ENCODE assay signal across 14 cellular contexts in genomic region chr4:110268352-110268751, GRCh38.
DNase-seq lines count a peak whose midpoint lies in the region; ATAC-seq, FAIRE-seq and TF ChIP-seq lines count a peak whose summit lies in the region.
"Had no signal": no experiment of that assay in that cellular context is flagged by ENCODE, and none has a peak within 500 bp of the region (broad histone marks: within the 10 kb centered on the region; RNA-seq: fewer than 3 reads in every experiment).

No MANE protein-coding gene starts in this region.

- H3K4me3 Mint-ChIP-seq in activated CD8-positive, alpha-beta T cell treated with anti-CD3 and anti-CD28 coated beads, Interleukin-2, amount 10 ng/mL, durations not matched to agents 7 days and 5 days, result no peak overlapping the region
- H3K4me3 Mint-ChIP-seq: CD4-positive, CD25-positive, alpha-beta regulatory T cell; dendritic cell treated with granulocyte-macrophage colony-stimulating factor and Interleukin-4, amounts not matched to agents 40 ng/mL and 50 ng/mL, for 4 days had no signal

- no peaks in the 10 kb centered on the region for H3K36me3 Mint-ChIP-seq in activated CD8-positive, alpha-beta T cell treated with anti-CD3 and anti-CD28 coated beads, Interleukin-2, amount 10 ng/mL, durations not matched to agents 7 days and 5 days (ENCODE audit: low read depth)
- H3K36me3 Mint-ChIP-seq: CD4-positive, CD25-positive, alpha-beta regulatory T cell had no signal

- FAIRE-seq in D721Med (lab: Jason Lieb, UNC), result no peak
- FAIRE-seq: small intestine had no signal

- DNase-seq in GM20000 (ENCODE audit: low spot score) (peak; percentile 19), D721Med (ENCODE audit: insufficient read length, low spot score) (no peak), NCI-H1105 (lab: John Stamatoyannopoulos, UW) (no peak)
- DNase-seq in activated CD8-positive, alpha-beta T cell treated with anti-CD3 and anti-CD28 coated beads, Interleukin-2, amount 10 ng/mL, durations not matched to agents 7 days and 5 days, result no peak
- DNase-seq: activated CD8-positive, alpha-beta memory T cell treated with anti-CD3 and anti-CD28 coated beads, Interleukin-2, amount 50 U/mL, for 4 hours; KBM-7; NCI-H1694 treated with DMSO at 0.1 percent for 48 hours; SHP77 treated with DMSO at 0.1 percent for 48 hours; small intestine had no signal

- POLR2A ChIA-PET in activated CD8-positive, alpha-beta T cell treated with anti-CD3 and anti-CD28 coated beads, Interleukin-2, amount 10 ng/mL, durations not matched to agents 7 days and 5 days (lab: Charles Lee), result no interaction called here

- TF ChIP-seq CTCF in GM20000 (IDR thresholded peaks at IDR 0.05; ENCODE audit: extremely low read depth, missing control alignments) (no peak), D721Med (IDR thresholded peaks at IDR 0.05; ENCODE audit: insufficient read depth, missing control alignments) (no peak)

- CTCF ChIA-PET in activated CD8-positive, alpha-beta T cell treated with anti-CD3 and anti-CD28 coated beads, Interleukin-2, amount 10 ng/mL, durations not matched to agents 7 days and 5 days (lab: Charles Lee), result interaction anchor here (1.2 kb wide), 1 partner anchor 270 kb away, joined by 3 read pairs; no protein-coding TSS in a partner anchor

- no peak overlapping the region for H3K27ac Mint-ChIP-seq in activated CD8-positive, alpha-beta T cell treated with anti-CD3 and anti-CD28 coated beads, Interleukin-2, amount 10 ng/mL, durations not matched to agents 7 days and 5 days
- H3K27ac Mint-ChIP-seq: CD4-positive, CD25-positive, alpha-beta regulatory T cell; dendritic cell treated with granulocyte-macrophage colony-stimulating factor and Interleukin-4, amounts not matched to agents 40 ng/mL and 50 ng/mL, for 4 days had no signal

- no peaks in the 10 kb centered on the region for H3K9me3 Mint-ChIP-seq in activated CD8-positive, alpha-beta T cell treated with anti-CD3 and anti-CD28 coated beads, Interleukin-2, amount 10 ng/mL, durations not matched to agents 7 days and 5 days (ENCODE audit: insufficient read depth)
- H3K9me3 Mint-ChIP-seq: dendritic cell treated with granulocyte-macrophage colony-stimulating factor and Interleukin-4, amounts not matched to agents 40 ng/mL and 50 ng/mL, for 4 days had no signal

- peaks cover 13% of the 10 kb centered on the region for H3K27me3 Mint-ChIP-seq in activated CD8-positive, alpha-beta T cell treated with anti-CD3 and anti-CD28 coated beads, Interleukin-2, amount 10 ng/mL, durations not matched to agents 7 days and 5 days (ENCODE audit: low read depth)
- H3K27me3 Mint-ChIP-seq: dendritic cell treated with granulocyte-macrophage colony-stimulating factor and Interleukin-4, amounts not matched to agents 40 ng/mL and 50 ng/mL, for 4 days had no signal

- peak; percentile 61 for ATAC-seq in GM18858 (IDR thresholded peaks at IDR 0.05; ENCODE audit: unreplicated experiment)
- ATAC-seq in HG02973 (IDR thresholded peaks at IDR 0.05; ENCODE audit: unreplicated experiment), result peak; percentile 68
- peak; percentile 53 for ATAC-seq in activated CD8-positive, alpha-beta T cell treated with anti-CD3 and anti-CD28 coated beads, Interleukin-2, amount 10 ng/mL, durations not matched to agents 7 days and 5 days
- ATAC-seq in HG02571 (IDR thresholded peaks at IDR 0.05; ENCODE audit: unreplicated experiment), result no peak

- H3K4me1 Mint-ChIP-seq in activated CD8-positive, alpha-beta T cell treated with anti-CD3 and anti-CD28 coated beads, Interleukin-2, amount 10 ng/mL, durations not matched to agents 7 days and 5 days (ENCODE audit: low read depth), result peaks cover 6% of the 10 kb centered on the region
- H3K4me1 Mint-ChIP-seq: CD4-positive, CD25-positive, alpha-beta regulatory T cell had no signal
